ENCODE assay signal across 12 cellular contexts in genomic region chr4:47315346-47315745, GRCh38.
DNase-seq lines count a peak whose midpoint lies in the region; ATAC-seq and TF ChIP-seq lines count a peak whose summit lies in the region.
"Had no signal": no experiment of that assay in that cellular context is flagged by ENCODE, and none has a peak within 500 bp of the region (broad histone marks: within the 10 kb centered on the region; RNA-seq: fewer than 3 reads in every experiment).

No MANE protein-coding gene starts in this region.

- H3K27me3 ChIP-seq in RWPE2 (ENCODE audit: insufficient read depth, poor library complexity, severe bottlenecking): peaks cover 3% of the 10 kb centered on the region
- H3K27me3 ChIP-seq: MG63, stomach had no signal

- peaks cover 18% of the 10 kb centered on the region for H3K27me3 Mint-ChIP-seq in activated CD8-positive, alpha-beta memory T cell treated with anti-CD3 and anti-CD28 coated beads, Interleukin-2, amount 10 ng/mL, durations not matched to agents 7 days and 5 days
- no peaks in the 10 kb centered on the region for H3K27me3 Mint-ChIP-seq in activated CD8-positive, alpha-beta T cell treated with anti-CD3 and anti-CD28 coated beads, Interleukin-2, amount 10 ng/mL, durations not matched to agents 7 days and 5 days (ENCODE audit: low read depth)
- H3K27me3 Mint-ChIP-seq: activated B cell treated with CpG ODN at 0.5 μM for 24 hours had no signal

- CTCF ChIA-PET in activated CD8-positive, alpha-beta memory T cell treated with anti-CD3 and anti-CD28 coated beads, Interleukin-2, amount 10 ng/mL, durations not matched to agents 7 days and 5 days (lab: Charles Lee): no interaction called here
- CTCF ChIA-PET in activated CD8-positive, alpha-beta T cell treated with anti-CD3 and anti-CD28 coated beads, Interleukin-2, amount 10 ng/mL, durations not matched to agents 7 days and 5 days (lab: Charles Lee): no interaction called here

- H3K4me1 Mint-ChIP-seq in activated CD8-positive, alpha-beta memory T cell treated with anti-CD3 and anti-CD28 coated beads, Interleukin-2, amount 10 ng/mL, durations not matched to agents 7 days and 5 days: no peaks in the 10 kb centered on the region
- no peaks in the 10 kb centered on the region for H3K4me1 Mint-ChIP-seq in activated CD8-positive, alpha-beta T cell treated with anti-CD3 and anti-CD28 coated beads, Interleukin-2, amount 10 ng/mL, durations not matched to agents 7 days and 5 days (ENCODE audit: low read depth)
- H3K4me1 Mint-ChIP-seq: activated B cell treated with CpG ODN at 0.5 μM for 24 hours had no signal

- H3K27ac Mint-ChIP-seq in activated CD8-positive, alpha-beta memory T cell treated with anti-CD3 and anti-CD28 coated beads, Interleukin-2, amount 10 ng/mL, durations not matched to agents 7 days and 5 days: no peak overlapping the region
- H3K27ac Mint-ChIP-seq in activated CD8-positive, alpha-beta T cell treated with anti-CD3 and anti-CD28 coated beads, Interleukin-2, amount 10 ng/mL, durations not matched to agents 7 days and 5 days: no peak overlapping the region
- H3K27ac Mint-ChIP-seq: activated B cell treated with CpG ODN at 0.5 μM for 24 hours had no signal

- no peak overlapping the region for H3K27ac ChIP-seq in RWPE2 (ENCODE audit: poor library complexity, severe bottlenecking)
- H3K27ac ChIP-seq: stomach had no signal

- H3K4me3 ChIP-seq in RWPE2 (ENCODE audit: severe bottlenecking) (no peak overlapping the region), skeletal muscle cell (ENCODE audit: low read depth, low read length) (no peak overlapping the region)
- H3K4me3 ChIP-seq: MG63, stomach had no signal

- no peak overlapping the region for H3K4me3 Mint-ChIP-seq in activated CD8-positive, alpha-beta memory T cell treated with anti-CD3 and anti-CD28 coated beads, Interleukin-2, amount 10 ng/mL, durations not matched to agents 7 days and 5 days
- H3K4me3 Mint-ChIP-seq in activated CD8-positive, alpha-beta T cell treated with anti-CD3 and anti-CD28 coated beads, Interleukin-2, amount 10 ng/mL, durations not matched to agents 7 days and 5 days: no peak overlapping the region
- H3K4me3 Mint-ChIP-seq: activated B cell treated with CpG ODN at 0.5 μM for 24 hours had no signal

- no peak for TF ChIP-seq CTCF in RWPE2 (IDR thresholded peaks at IDR 0.05; ENCODE audit: poor library complexity, severe bottlenecking)

- no peaks in the 10 kb centered on the region for H3K4me1 ChIP-seq in RWPE2 (ENCODE audit: insufficient read depth, poor library complexity, severe bottlenecking)
- H3K4me1 ChIP-seq: stomach had no signal

- H3K36me3 ChIP-seq in RWPE2 (ENCODE audit: low read depth): no peaks in the 10 kb centered on the region
- H3K36me3 ChIP-seq: MG63, stomach had no signal

- no peak for DNase-seq in activated CD8-positive, alpha-beta memory T cell treated with anti-CD3 and anti-CD28 coated beads, Interleukin-2, amount 10 ng/mL, durations not matched to agents 7 days and 5 days
- no peak for DNase-seq in activated CD8-positive, alpha-beta memory T cell treated with anti-CD3 and anti-CD28 coated beads for 24 hours
- DNase-seq in RWPE2 (ENCODE audit: low spot score) (no peak), skeletal muscle cell (ENCODE audit: low read depth) (peak; percentile 36)
- no peak for DNase-seq in activated CD8-positive, alpha-beta T cell treated with anti-CD3 and anti-CD28 coated beads, Interleukin-2, amount 10 ng/mL, durations not matched to agents 7 days and 5 days
- no peak for DNase-seq in activated CD4-positive, alpha-beta T cell treated with anti-CD3 and anti-CD28 coated beads, Interleukin-2, amount 50 U/mL, for 4 hours
- DNase-seq: activated B cell treated with CpG ODN at 0.5 μM for 24 hours, GOT3, MG63, stomach had no signal

- peak; percentile 64 for ATAC-seq in activated CD8-positive, alpha-beta memory T cell treated with anti-CD3 and anti-CD28 coated beads, Interleukin-2, amount 10 ng/mL, durations not matched to agents 7 days and 5 days
- peak; percentile 53 for ATAC-seq in HG02970 (IDR thresholded peaks at IDR 0.05; ENCODE audit: low FRiP score, unreplicated experiment)
- peak; percentile 48; the same call in 1 of the 3 replicates for ATAC-seq in RWPE2 (ENCODE audit: low read depth)
- no peak for ATAC-seq in HG02840 (IDR thresholded peaks at IDR 0.05; ENCODE audit: low FRiP score, unreplicated experiment)
- no peak for ATAC-seq in activated CD8-positive, alpha-beta T cell treated with anti-CD3 and anti-CD28 coated beads, Interleukin-2, amount 10 ng/mL, durations not matched to agents 7 days and 5 days

- no peaks in the 10 kb centered on the region for H3K36me3 Mint-ChIP-seq in activated CD8-positive, alpha-beta memory T cell treated with anti-CD3 and anti-CD28 coated beads, Interleukin-2, amount 10 ng/mL, durations not matched to agents 7 days and 5 days
- H3K36me3 Mint-ChIP-seq in activated CD8-positive, alpha-beta T cell treated with anti-CD3 and anti-CD28 coated beads, Interleukin-2, amount 10 ng/mL, durations not matched to agents 7 days and 5 days (ENCODE audit: low read depth): no peaks in the 10 kb centered on the region

- H3K9me3 Mint-ChIP-seq in activated CD8-positive, alpha-beta memory T cell treated with anti-CD3 and anti-CD28 coated beads, Interleukin-2, amount 10 ng/mL, durations not matched to agents 7 days and 5 days (ENCODE audit: low read depth): no peaks in the 10 kb centered on the region
- no peaks in the 10 kb centered on the region for H3K9me3 Mint-ChIP-seq in activated CD8-positive, alpha-beta T cell treated with anti-CD3 and anti-CD28 coated beads, Interleukin-2, amount 10 ng/mL, durations not matched to agents 7 days and 5 days (ENCODE audit: insufficient read depth)
- H3K9me3 Mint-ChIP-seq: activated B cell treated with CpG ODN at 0.5 μM for 24 hours had no signal

- POLR2A ChIA-PET in activated CD8-positive, alpha-beta T cell treated with anti-CD3 and anti-CD28 coated beads, Interleukin-2, amount 10 ng/mL, durations not matched to agents 7 days and 5 days (lab: Charles Lee): no interaction called here

- H3K9me3 ChIP-seq in RWPE2 (ENCODE audit: severe bottlenecking): no peaks in the 10 kb centered on the region
- H3K9me3 ChIP-seq: MG63, stomach had no signal

Comparison
In these comparisons a context has a peak if more than half of its experiments do, and no peak if none do; other contexts are left out.
1. ATAC-seq: peak in activated CD8-positive, alpha-beta memory T cell treated with anti-CD3 and anti-CD28 coated beads, Interleukin-2, amount 10 ng/mL, durations not matched to agents 7 days and 5 days (single experiment), HG02970 (single experiment) and RWPE2 (single experiment); none in HG02840 (single experiment) and activated CD8-positive, alpha-beta T cell treated with anti-CD3 and anti-CD28 coated beads, Interleukin-2, amount 10 ng/mL, durations not matched to agents 7 days and 5 days (single experiment).